ENCODE assay signal across 17 cellular contexts in the genomic region with DNA sequence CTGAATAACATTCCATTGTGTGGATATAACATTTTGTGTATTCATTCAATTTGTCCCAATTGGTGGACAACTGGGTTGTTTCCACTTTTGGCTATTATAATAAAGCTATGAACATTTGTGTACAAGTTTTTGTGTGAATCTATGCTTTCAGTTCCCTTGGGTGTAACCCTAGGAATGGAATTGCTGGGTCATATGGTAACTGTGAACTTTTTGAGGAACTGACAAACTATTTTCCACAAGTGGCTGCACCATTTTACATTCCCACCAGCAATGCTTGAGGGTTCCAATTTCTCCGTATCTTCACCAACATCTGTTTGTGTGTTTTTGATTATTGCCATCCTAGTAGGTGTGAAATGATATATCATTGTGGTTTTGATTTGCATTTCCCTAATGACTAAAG.
"Had no signal": no experiment of that assay in that cellular context is flagged by ENCODE, and none has a peak within 500 bp of the region (broad histone marks: within the 10 kb centered on the region; RNA-seq: fewer than 3 reads in every experiment).

No MANE protein-coding gene starts in this region.

- FAIRE-seq: TTC549 had no signal

- H3K36me3 ChIP-seq: transverse colon had no signal

- H3K27me3 ChIP-seq: transverse colon had no signal

- H3K27ac ChIP-seq: transverse colon had no signal

- ATAC-seq: activated CD4-positive, CD25-positive, alpha-beta regulatory T cell treated with anti-CD3 and anti-CD28 coated beads, Interleukin-2, amount 50 U/mL, for 24 hours; right cardiac atrium had no signal

- H3K9me3 ChIP-seq: transverse colon had no signal

- H3K4me2 ChIP-seq: smooth muscle cell had no signal

- H3K4me3 ChIP-seq: smooth muscle cell, transverse colon had no signal

- DNase-seq: activated CD4-positive, alpha-beta T cell treated with anti-CD3 and anti-CD28 coated beads, Interleukin-2, amount 50 U/mL, for 4 hours; activated effector memory CD4-positive, alpha-beta T cell treated with anti-CD3 and anti-CD28 coated beads, Interleukin-2, amount 50 U/mL, for 16 hours; activated T-cell treated with anti-CD3 and anti-CD28 coated beads, Interleukin-2, amount 50 U/mL, for 1 hour; amygdala; cerebellar nuclear complex; dermis blood vessel endothelial cell; endodermal cell; erythroblast; naive B cell; posterior cingulate gyrus; right cardiac atrium; stimulated activated naive CD4-positive, alpha-beta T cell; substantia nigra; transverse colon had no signal
